22 cellular contexts compared by ENCODE assay signal in the genomic region with DNA sequence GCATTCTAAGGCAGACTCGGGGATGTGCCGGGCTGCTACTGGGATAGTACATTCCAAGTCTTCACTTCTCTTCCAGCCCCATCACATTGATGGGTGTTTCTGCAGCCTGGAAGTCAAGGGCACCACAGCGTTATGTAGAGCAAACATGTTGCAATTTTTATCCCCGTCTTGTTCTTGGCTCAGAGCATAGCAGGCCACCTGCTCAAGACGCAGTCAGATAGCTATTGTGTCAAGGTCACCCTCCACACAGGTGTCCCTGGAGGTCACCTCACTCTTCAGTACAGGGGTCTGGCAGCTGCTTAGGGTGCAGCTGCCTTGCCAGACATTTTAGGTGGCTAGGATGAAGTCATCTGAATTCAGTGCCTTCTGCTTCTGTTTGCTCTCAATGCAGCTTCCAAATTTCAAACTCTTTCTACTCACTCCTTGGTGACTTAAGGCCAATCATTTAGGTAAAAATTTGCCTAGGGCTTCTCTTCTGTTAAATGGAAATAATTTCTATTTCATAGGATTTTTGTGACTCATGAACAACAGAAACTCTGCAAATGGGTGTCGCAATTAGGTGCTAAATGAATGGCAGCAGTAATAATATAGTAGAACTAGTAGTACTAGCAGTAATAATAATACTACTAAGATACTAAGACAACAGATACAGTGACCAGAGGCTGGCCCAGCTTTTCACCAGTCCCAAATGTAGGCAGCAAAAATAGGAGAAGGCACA. TPM values are rescaled to one million over a fixed set of nuclear protein-coding genes. Genes with fewer than 3 reads are reported as not detected.
DNase-seq lines count a peak whose midpoint lies in the region; ATAC-seq and TF ChIP-seq lines count a peak whose summit lies in the region.
"Had no signal": no experiment of that assay in that cellular context is flagged by ENCODE, and none has a peak within 500 bp of the region (broad histone marks: within the 10 kb centered on the region; RNA-seq: fewer than 3 reads in every experiment).

No MANE protein-coding gene starts in this region.

- no CpG with 5 or more reads among the region's 6 CpGs for WGBS in IMR-90 (ENCODE audit: extremely low coverage in 2 of 2, insufficient read length in 1 of 2), 2 experiments
- 33 to 41% methylated on average over 6 of the region's 6 CpGs for WGBS in body of pancreas, 2 donors

- H4K5ac ChIP-seq in IMR-90 (ENCODE audit: low read depth, low read length): no peak overlapping the region

- POLR2A ChIA-PET in IMR-90 (lab: Charles Lee; ENCODE audit: unreplicated experiment): no interaction called here

- no peak overlapping the region for H3K14ac ChIP-seq in IMR-90 (replicated peaks; ENCODE audit: low read depth, low read length)

- H2BK120ac ChIP-seq in IMR-90 (ENCODE audit: low read depth, low read length): no peak overlapping the region

- H4K8ac ChIP-seq in IMR-90 (ENCODE audit: low read depth in 2 of 2, low read length in 2 of 2): no peak overlapping the region

- BruUV-seq in IMR-90 (replicated peaks; lab: Mats Ljungman, UMichigan): no TSS peak

- no peak overlapping the region for H3K18ac ChIP-seq in IMR-90 (ENCODE audit: low read depth, low read length)

- H3K27ac Mint-ChIP-seq in stimulated activated naive CD8-positive, alpha-beta T cell treated with anti-CD3 and anti-CD28 coated beads, Interleukin-15, amount 100 ng/mL, for 72 hours: peak overlapping the region in 1 of 2 donors; percentile 14
- no peak overlapping the region for H3K27ac Mint-ChIP-seq in glutamatergic neuron (ENCODE audit: unreplicated experiment)
- H3K27ac Mint-ChIP-seq: CD8-positive, alpha-beta T cell had no signal

- no peaks in the 10 kb centered on the region for H4K20me1 ChIP-seq in IMR-90 (ENCODE audit: insufficient read depth, low read length)
- H4K20me1 ChIP-seq: BLaER1 treated with 17β-estradiol and CSF1 and Interleukin-3, amounts not matched to agents 10 nM and 100 nM had no signal

- no peak for TF ChIP-seq CTCF in IMR-90 (conservative IDR thresholded peaks at IDR 0.05; ENCODE audit: low read depth, low read length)
- no peak for TF ChIP-seq CTCF in body of pancreas (IDR thresholded peaks at IDR 0.05)
- no peak for TF ChIP-seq CTCF in glutamatergic neuron (IDR thresholded peaks at IDR 0.05; ENCODE audit: partially characterized antibody, unreplicated experiment)

- H4K91ac ChIP-seq in IMR-90 (ENCODE audit: insufficient read depth, low read depth, low read length): no peak overlapping the region

- H3K9me1 ChIP-seq in IMR-90 (ENCODE audit: insufficient read depth, low read length): no peaks in the 10 kb centered on the region; the same call in 1 of the 2 replicates

- dilution Hi-C loops in IMR-90 (cut with HindIII; ENCODE audit: low sequenced_read_pairs, unreplicated experiment): no loop called here

- H3K9me3 ChIP-seq in IMR-90 (ENCODE audit: control insufficient read depth, insufficient read depth, low read length) (no peaks in the 10 kb centered on the region), body of pancreas (no peaks in the 10 kb centered on the region)
- H3K9me3 ChIP-seq: BLaER1 treated with 17β-estradiol and CSF1 and Interleukin-3, amounts not matched to agents 10 nM and 100 nM; HAP-1; MG63 had no signal

- intact Hi-C loops in IMR-90 (cut with micrococcal nuclease) (no loop called here), body of pancreas (cut with DNase I) (no loop called here)

- no peak overlapping the region for H3K9ac ChIP-seq in IMR-90 (ENCODE audit: low read depth, low read length)
- H3K9ac ChIP-seq: BLaER1 treated with 17β-estradiol and CSF1 and Interleukin-3, amounts not matched to agents 10 nM and 100 nM; GM23248 had no signal

- in situ Hi-C loops in IMR-90 (cut with MboI; ENCODE audit: low sequenced_read_pairs): no loop called here

- H2AK5ac ChIP-seq in IMR-90 (ENCODE audit: low read depth, low read length): no peak overlapping the region

- peaks cover 2% of the 10 kb centered on the region; the same call in 1 of the 2 replicates for H3K4me1 ChIP-seq in IMR-90 (ENCODE audit: control insufficient read depth, insufficient read depth, low read length)
- peaks cover 58% of the 10 kb centered on the region for H3K4me1 ChIP-seq in body of pancreas
- H3K4me1 ChIP-seq: HAP-1 had no signal

- DNase-seq in IMR-90 (no peak), NCI-H2171 (lab: John Stamatoyannopoulos, UW) (peak; percentile 30), body of pancreas (peak; percentile 71 to 92 (median 82)), myocyte (ENCODE audit: low read depth) (peak; percentile 72), NCI-H82 (lab: John Stamatoyannopoulos, UW) (no peak), glutamatergic neuron (no peak)
- no peak for DNase-seq in stimulated activated naive CD8-positive, alpha-beta T cell treated with anti-CD3 and anti-CD28 coated beads, Interleukin-15, amount 100 ng/mL, for 72 hours
- no peak for DNase-seq in activated effector memory CD4-positive, alpha-beta T cell treated with Interleukin-2 at 50 U/mL for 16 hours
- DNase-seq: Calu3; CD8-positive, alpha-beta T cell; GF-D8; GM23248; Kasumi-1; MG63; NCI-H187 treated with DMSO at 0.1 percent for 48 hours; NCI-H345; NCI-H524 treated with DMSO at 0.1 percent for 48 hours had no signal

- no peak for TF ChIP-seq RAD21 in IMR-90 (IDR thresholded peaks at IDR 0.05; ENCODE audit: low read length)

- H3K27ac ChIP-seq in IMR-90 (ENCODE audit: insufficient read depth, low read length) (no peak overlapping the region), body of pancreas (peak overlapping the region in 3 of 4 donors; percentile 48 to 84 (median 58))
- H3K27ac ChIP-seq: BLaER1 treated with 17β-estradiol and CSF1 and Interleukin-3, amounts not matched to agents 10 nM and 100 nM; GM23248; SK-N-MC had no signal

- H3K9me3 Mint-ChIP-seq in stimulated activated naive CD8-positive, alpha-beta T cell treated with anti-CD3 and anti-CD28 coated beads, Interleukin-15, amount 100 ng/mL, for 72 hours: no peaks in the 10 kb centered on the region
- H3K9me3 Mint-ChIP-seq in glutamatergic neuron (ENCODE audit: unreplicated experiment): no peaks in the 10 kb centered on the region
- H3K9me3 Mint-ChIP-seq: CD8-positive, alpha-beta T cell had no signal

- H3K4me1 Mint-ChIP-seq in stimulated activated naive CD8-positive, alpha-beta T cell treated with anti-CD3 and anti-CD28 coated beads, Interleukin-15, amount 100 ng/mL, for 72 hours: no peaks in the 10 kb centered on the region
- H3K4me1 Mint-ChIP-seq in glutamatergic neuron (ENCODE audit: low read depth, unreplicated experiment): no peaks in the 10 kb centered on the region

- CTCF ChIA-PET in IMR-90 (lab: Yijun Ruan, JAX): interaction anchor here (1.0 to 1.1 kb wide), 2 partner anchors 14 to 17 kb away, joined by 3 read pairs; no protein-coding TSS in a partner anchor

- no peak overlapping the region for H3K4ac ChIP-seq in IMR-90 (ENCODE audit: low read depth, low read length)

- TF ChIP-seq POLR2A in IMR-90 (IDR thresholded peaks at IDR 0.05; ENCODE audit: low read depth, low read length): no peak
- TF ChIP-seq POLR2A in body of pancreas (IDR thresholded peaks at IDR 0.05): no peak

- no peaks in the 10 kb centered on the region for H3K79me1 ChIP-seq in IMR-90 (ENCODE audit: low read depth in 1 of 2, low read length in 2 of 2)

- no peak overlapping the region for H2BK15ac ChIP-seq in IMR-90 (ENCODE audit: low read depth, low read length)

- H2AK9ac ChIP-seq in IMR-90 (replicated peaks; ENCODE audit: low read depth, low read length, poor library complexity): no peak overlapping the region

- H3K56ac ChIP-seq in IMR-90 (ENCODE audit: extremely low read depth, insufficient read depth, low read length): no peak overlapping the region

- H3K4me3 Mint-ChIP-seq in stimulated activated naive CD8-positive, alpha-beta T cell treated with anti-CD3 and anti-CD28 coated beads, Interleukin-15, amount 100 ng/mL, for 72 hours: no peak overlapping the region
- H3K4me3 Mint-ChIP-seq in glutamatergic neuron (ENCODE audit: unreplicated experiment): no peak overlapping the region
- H3K4me3 Mint-ChIP-seq: CD8-positive, alpha-beta T cell had no signal

- H3K36me3 ChIP-seq in IMR-90 (ENCODE audit: control insufficient read depth, insufficient read depth, low read length) (peaks cover 8% of the 10 kb centered on the region), body of pancreas (replicated peaks in 1 of 2; ENCODE audit: insufficient read depth in 1 of 2, low read depth in 2 of 2) (no peaks in the 10 kb centered on the region)
- H3K36me3 ChIP-seq: MG63 had no signal

- ATAC-seq in IMR-90 (ENCODE audit: low read depth): no peak
- ATAC-seq in body of pancreas: peak; percentile 93
- no peak for ATAC-seq in stimulated activated naive CD8-positive, alpha-beta T cell treated with anti-CD3 and anti-CD28 coated beads, Interleukin-15, amount 100 ng/mL, for 72 hours
- ATAC-seq: CD8-positive, alpha-beta T cell; Right ventricle myocardium inferior had no signal

- H3K27me3 Mint-ChIP-seq in stimulated activated naive CD8-positive, alpha-beta T cell treated with anti-CD3 and anti-CD28 coated beads, Interleukin-15, amount 100 ng/mL, for 72 hours: no peaks in the 10 kb centered on the region
- peaks cover 4% of the 10 kb centered on the region for H3K27me3 Mint-ChIP-seq in glutamatergic neuron (ENCODE audit: unreplicated experiment)

- H3K27me3 ChIP-seq in IMR-90 (ENCODE audit: control insufficient read depth, insufficient read depth, low read length) (no peaks in the 10 kb centered on the region), body of pancreas (no peaks in the 10 kb centered on the region)
- H3K27me3 ChIP-seq: BLaER1 treated with 17β-estradiol and CSF1 and Interleukin-3, amounts not matched to agents 10 nM and 100 nM; MG63 had no signal

- H3K4me3 ChIP-seq in IMR-90 (ENCODE audit: insufficient read depth, low read depth, low read length) (no peak overlapping the region), body of pancreas (no peak overlapping the region)
- H3K4me3 ChIP-seq: BLaER1 treated with 17β-estradiol and CSF1 and Interleukin-3, amounts not matched to agents 10 nM and 100 nM; GM23248; HAP-1; MG63; SK-N-MC had no signal

- H3K23ac ChIP-seq in IMR-90 (ENCODE audit: low read depth, low read length): no peak overlapping the region

- no peak overlapping the region for H2BK5ac ChIP-seq in IMR-90 (ENCODE audit: low read depth, low read length, poor library complexity, severe bottlenecking)

- peaks cover 4% of the 10 kb centered on the region for H3K36me3 Mint-ChIP-seq in glutamatergic neuron (ENCODE audit: unreplicated experiment)

- no peak overlapping the region for H2AFZ ChIP-seq in IMR-90 (replicated peaks; ENCODE audit: low read length, poor library complexity)
- H2AFZ ChIP-seq: GM23248 had no signal

- no peak overlapping the region for H2BK20ac ChIP-seq in IMR-90 (ENCODE audit: low read depth, low read length)

- no peak overlapping the region for H3K4me2 ChIP-seq in IMR-90 (ENCODE audit: low read depth, low read length)
- H3K4me2 ChIP-seq: BLaER1 treated with 17β-estradiol and CSF1 and Interleukin-3, amounts not matched to agents 10 nM and 100 nM had no signal

RNA-seq across cellular contexts. Expression of gene KCNV2, which starts 24.3 kb away (rescaled TPM):
- total RNA-seq in IMR-90 (2012; rRNA removed) (not detected in 2 replicates), body of pancreas (not detected), myocyte (not detected in 2 replicates), glutamatergic neuron (ENCODE audit: unreplicated experiment) (not detected)
- not detected in 2 replicates for polyA plus RNA-seq in IMR-90 (2012; rRNA removed)
- polyA plus RNA-seq in IMR-90 (2012; cell fraction: cytosol; rRNA removed): not detected in 2 replicates
- polyA plus RNA-seq in IMR-90 (2012; cell fraction: nucleus; rRNA removed; ENCODE audit: low replicate concordance): not detected in 2 replicates
- polyA plus RNA-seq in myocyte (2012): 0.13 TPM
- total RNA-seq: A673; Calu3; CD8-positive, alpha-beta T cell; GM23248; Right ventricle myocardium inferior had no signal
- polyA plus RNA-seq: GM23248 had no signal

Comparison
In these comparisons a context has a peak if more than half of its experiments do, and no peak if none do; other contexts are left out.
1. DNase-seq: peak in NCI-H2171 (single experiment), body of pancreas (4 of 4) and myocyte (single experiment); none in IMR-90 (single experiment), NCI-H82 (single experiment), stimulated activated naive CD8-positive, alpha-beta T cell treated with anti-CD3 and anti-CD28 coated beads, Interleukin-15, amount 100 ng/mL, for 72 hours (0 of 2), activated effector memory CD4-positive, alpha-beta T cell treated with Interleukin-2 at 50 U/mL for 16 hours (single experiment) and glutamatergic neuron (single experiment).